ENCODE assay signal across 19 cellular contexts in the genomic region with DNA sequence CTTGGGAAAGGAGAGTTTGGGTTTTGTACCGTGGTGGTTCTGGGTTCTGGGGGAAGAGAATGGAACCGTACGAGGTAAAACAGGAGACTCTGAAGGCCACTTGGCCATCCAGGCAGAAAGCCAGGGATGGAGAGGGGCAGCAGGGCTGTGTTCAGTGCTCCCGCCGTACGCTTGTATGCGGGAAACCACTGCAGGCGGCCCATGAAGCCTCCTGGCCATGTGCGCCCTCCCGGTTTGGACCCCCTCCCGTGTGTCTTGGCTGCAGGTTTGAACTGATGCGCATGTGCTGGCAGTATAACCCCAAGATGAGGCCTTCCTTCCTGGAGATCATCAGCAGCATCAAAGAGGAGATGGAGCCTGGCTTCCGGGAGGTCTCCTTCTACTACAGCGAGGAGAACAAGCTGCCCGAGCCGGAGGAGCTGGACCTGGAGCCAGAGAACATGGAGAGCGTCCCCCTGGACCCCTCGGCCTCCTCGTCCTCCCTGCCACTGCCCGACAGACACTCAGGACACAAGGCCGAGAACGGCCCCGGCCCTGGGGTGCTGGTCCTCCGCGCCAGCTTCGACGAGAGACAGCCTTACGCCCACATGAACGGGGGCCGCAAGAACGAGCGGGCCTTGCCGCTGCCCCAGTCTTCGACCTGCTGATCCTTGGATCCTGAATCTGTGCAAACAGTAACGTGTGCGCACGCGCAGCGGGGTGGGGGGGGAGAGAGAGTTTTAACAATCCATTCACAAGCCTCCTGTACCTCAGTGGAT. TPM values are rescaled to one million over a fixed set of nuclear protein-coding genes. Genes with fewer than 3 reads are reported as not detected.
DNase-seq lines count a peak whose midpoint lies in the region; ATAC-seq and TF ChIP-seq lines count a peak whose summit lies in the region.
"Had no signal": no experiment of that assay in that cellular context is flagged by ENCODE, and none has a peak within 500 bp of the region (broad histone marks: within the 10 kb centered on the region; RNA-seq: fewer than 3 reads in every experiment).

No MANE protein-coding gene starts in this region.

- intact Hi-C loops in natural killer cell (cut with micrococcal nuclease) (no loop called here), esophagus squamous epithelium (cut with DNase I) (no loop called here), spleen (cut with DNase I; ENCODE audit: low total_unique reads) (no loop called here)

- H3K9me3 Mint-ChIP-seq in natural killer cell = peaks cover 0 to 2% of the 10 kb centered on the region in 2 donors
- no peaks in the 10 kb centered on the region for H3K9me3 Mint-ChIP-seq in natural killer cell treated with Interleukin-12 subunit alpha and Interleukin-12 subunit beta and Interleukin-15 and Interleukin-18, amount 100 ng/mL, for 72 hours

- H3K4me3 Mint-ChIP-seq in natural killer cell = peak overlapping the region; percentile 71
- no peak overlapping the region for H3K4me3 Mint-ChIP-seq in natural killer cell treated with Interleukin-12 subunit alpha and Interleukin-12 subunit beta and Interleukin-15 and Interleukin-18, amount 100 ng/mL, for 72 hours
- H3K4me3 Mint-ChIP-seq: CD8-positive, alpha-beta memory T cell had no signal

- no peaks in the 10 kb centered on the region for H3K27me3 Mint-ChIP-seq in natural killer cell (ENCODE audit: low read depth in 2 of 2)
- H3K27me3 Mint-ChIP-seq in natural killer cell treated with Interleukin-12 subunit alpha and Interleukin-12 subunit beta and Interleukin-15 and Interleukin-18, amount 100 ng/mL, for 72 hours = no peaks in the 10 kb centered on the region

- H3K4me1 ChIP-seq in esophagus squamous epithelium (peaks cover 0 to 39% (median 13%) of the 10 kb centered on the region in 3 donors), spleen (peaks cover 3 to 61% (median 38%) of the 10 kb centered on the region in 6 donors)

- H3K36me3 ChIP-seq in esophagus squamous epithelium (peaks cover 10 to 98% (median 28%) of the 10 kb centered on the region in 3 donors), spleen (peaks cover 0 to 90% (median 47%) of the 10 kb centered on the region in 6 donors)

- H3K9me3 ChIP-seq in esophagus squamous epithelium = peaks cover 0 to 6% (median 0%) of the 10 kb centered on the region in 3 donors
- peaks cover 0 to 14% (median 8%) of the 10 kb centered on the region in 8 donors for H3K9me3 ChIP-seq in spleen

- H3K4me3 ChIP-seq in esophagus squamous epithelium (no peak overlapping the region), spleen (peak overlapping the region in 1 of 8 donors; percentile 15)

- 90 to 94% methylated on average over 12 to 17 of the region's 39 CpGs for WGBS in esophagus squamous epithelium, 2 donors
- WGBS in spleen, 5 donors = 80 to 88% (median 83%) methylated on average over 29 to 39 of the region's 39 CpGs

- H3K36me3 Mint-ChIP-seq in natural killer cell = peaks cover 8% of the 10 kb centered on the region
- peaks cover 7% of the 10 kb centered on the region for H3K36me3 Mint-ChIP-seq in natural killer cell treated with Interleukin-12 subunit alpha and Interleukin-12 subunit beta and Interleukin-15 and Interleukin-18, amount 100 ng/mL, for 72 hours

- H3K4me1 Mint-ChIP-seq in natural killer cell = peaks cover 63 to 68% of the 10 kb centered on the region in 2 donors
- H3K4me1 Mint-ChIP-seq in natural killer cell treated with Interleukin-12 subunit alpha and Interleukin-12 subunit beta and Interleukin-15 and Interleukin-18, amount 100 ng/mL, for 72 hours (ENCODE audit: low read depth in 2 of 2) = peaks cover 18 to 51% of the 10 kb centered on the region in 2 donors

- TF ChIP-seq CTCF in natural killer cell (IDR thresholded peaks at IDR 0.05) (no peak), esophagus squamous epithelium (IDR thresholded peaks at IDR 0.05) (no peak), spleen (IDR thresholded peaks at IDR 0.05 in 8 of 11, conservative IDR thresholded peaks at IDR 0.05 in 3 of 11) (no peak)

- no peaks in the 10 kb centered on the region for H3K27me3 ChIP-seq in esophagus squamous epithelium
- no peaks in the 10 kb centered on the region for H3K27me3 ChIP-seq in spleen (replicated peaks in 1 of 7)

- TF ChIP-seq POLR2A in esophagus squamous epithelium (IDR thresholded peaks at IDR 0.05) (no peak), spleen (IDR thresholded peaks at IDR 0.05) (no peak)

- H3K27ac ChIP-seq in esophagus squamous epithelium = peak overlapping the region in 3 of 4 donors; percentile 88 to 94 (median 88)
- H3K27ac ChIP-seq in spleen = peak overlapping the region in 5 of 8 donors; percentile 54 to 76 (median 66)

- DNase-seq in natural killer cell = no peak
- no peak for DNase-seq in natural killer cell treated with Interleukin-12 subunit alpha and Interleukin-12 subunit beta and Interleukin-15 and Interleukin-18, amount 100 ng/mL, for 72 hours (ENCODE audit: low spot score)
- DNase-seq in esophagus squamous epithelium (lab: John Stamatoyannopoulos, UW) = no peak
- peak; percentile 75 for DNase-seq in spleen
- DNase-seq in ureter (ENCODE audit: low spot score) = no peak
- DNase-seq in activated naive CD4-positive, alpha-beta T cell treated with anti-CD3 and anti-CD28 coated beads, Interleukin-2, amount 50 U/mL, for 16 hours = no peak
- no peak for DNase-seq in kidney glomerular epithelial cell (lab: John Stamatoyannopoulos, UW)
- DNase-seq: CD8-positive, alpha-beta memory T cell; DMS53; NCI-H1417 treated with DMSO at 0.1 percent for 48 hours; NCI-H187 treated with DMSO at 0.1 percent for 48 hours; NCI-H2227 treated with DMSO at 0.1 percent for 48 hours; NCI-H510A treated with DMSO at 0.1 percent for 48 hours; NCI-H774 had no signal

- no peak for ATAC-seq in natural killer cell
- no peak for ATAC-seq in natural killer cell treated with Interleukin-12 subunit alpha and Interleukin-12 subunit beta and Interleukin-15 and Interleukin-18, amount 100 ng/mL, for 72 hours
- no peak for ATAC-seq in GM19467 (IDR thresholded peaks at IDR 0.05; ENCODE audit: unreplicated experiment)
- ATAC-seq: Right ventricle myocardium inferior had no signal

- H3K27ac Mint-ChIP-seq in natural killer cell = peak overlapping the region; percentile 27 to 57
- no peak overlapping the region for H3K27ac Mint-ChIP-seq in natural killer cell treated with Interleukin-12 subunit alpha and Interleukin-12 subunit beta and Interleukin-15 and Interleukin-18, amount 100 ng/mL, for 72 hours
- H3K27ac Mint-ChIP-seq: CD8-positive, alpha-beta memory T cell had no signal

RNA-seq across cellular contexts. Expression of gene PGPEP1L, which starts 50.6 kb away (rescaled TPM):
- total RNA-seq in natural killer cell (not detected), esophagus squamous epithelium (not detected), spleen (not detected), ureter (not detected)
- not detected for total RNA-seq in natural killer cell treated with Interleukin-12 subunit alpha and Interleukin-12 subunit beta and Interleukin-15 and Interleukin-18, amount 100 ng/mL, for 72 hours
- polyA plus RNA-seq in spleen = under 1 TPM in 1 of 3 donors, not detected in 2; 0.13 TPM
- total RNA-seq: CD8-positive, alpha-beta memory T cell; H4; M059J; OCI-LY7 had no signal
- polyA plus RNA-seq: CD8-positive, alpha-beta memory T cell had no signal

Comparison
In these comparisons a context has a peak if more than half of its experiments do, and no peak if none do; other contexts are left out.
1. H3K27ac Mint-ChIP-seq: peak in natural killer cell (2 of 2); none in natural killer cell treated with Interleukin-12 subunit alpha and Interleukin-12 subunit beta and Interleukin-15 and Interleukin-18, amount 100 ng/mL, for 72 hours (0 of 2).